ENCODE assay signal across 6 cellular contexts in the genomic region with DNA sequence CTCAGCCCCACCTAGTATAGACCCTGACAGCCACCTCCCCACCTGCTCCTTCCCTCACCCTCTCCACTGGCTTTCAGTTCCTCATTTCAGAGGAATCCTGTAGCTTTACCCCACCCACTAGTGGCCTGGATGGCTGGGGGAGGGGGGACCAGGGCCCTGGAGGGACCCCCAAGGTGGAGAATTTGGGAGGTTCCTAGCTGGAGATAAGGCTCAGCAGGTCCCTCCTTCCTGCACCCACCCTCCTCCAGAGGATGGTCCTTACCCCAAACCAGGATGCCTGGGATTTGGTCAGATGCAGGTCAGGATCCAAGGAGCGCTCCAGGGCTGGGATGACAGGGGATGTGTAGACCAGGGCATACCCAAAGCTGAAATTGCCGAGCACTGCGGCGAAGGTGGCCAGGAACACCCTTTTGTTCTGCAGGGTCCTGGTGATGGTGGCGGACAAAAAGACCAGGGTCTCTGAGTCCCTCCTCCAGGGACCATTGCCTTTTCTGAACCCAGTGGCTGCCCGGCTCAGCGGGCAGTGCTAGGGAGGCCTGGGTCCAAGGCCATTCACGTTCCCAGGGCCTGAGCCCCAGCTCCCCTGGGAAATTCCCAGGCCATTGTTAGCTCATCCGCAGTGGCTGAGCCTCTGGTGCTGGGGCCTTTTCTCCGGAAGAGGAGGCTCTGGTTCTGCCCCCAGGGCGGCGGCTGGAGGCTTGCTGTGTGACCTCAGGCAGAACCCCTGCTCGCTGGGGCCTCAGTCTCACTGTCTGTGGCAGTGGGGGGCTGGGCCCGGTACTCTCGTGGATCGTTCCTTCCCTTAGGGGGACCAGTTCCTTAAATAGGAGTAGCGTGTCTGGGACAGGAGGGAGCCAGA. TPM values are rescaled to one million over a fixed set of nuclear protein-coding genes. Genes with fewer than 3 reads are reported as not detected.
A peak's percentile ranks its signal among the peaks of the same experiment; 100 is the strongest.
DNase-seq lines count a peak whose midpoint lies in the region; ATAC-seq, FAIRE-seq and TF ChIP-seq lines count a peak whose summit lies in the region.

No MANE protein-coding gene starts in this region.

- TF ChIP-seq POLR2A in GM12878 (IDR thresholded peaks at IDR 0.05; ENCODE audit: low read depth, low read length), result no peak

- peaks cover 30% of the 10 kb centered on the region for H3K79me2 ChIP-seq in GM12878 (ENCODE audit: control insufficient read depth, insufficient read depth, low read length)

- peak; percentile 45 for ATAC-seq in HG03439 (IDR thresholded peaks at IDR 0.05; ENCODE audit: unreplicated experiment)
- ATAC-seq in GM12878, result peak; percentile 75

- in situ Hi-C loops in GM12878 (cut with MboI), result no loop called here

- H3K4me3 ChIP-seq in GM12878 (peak overlapping the region; percentile 94), muscle layer of colon (ENCODE audit: low read depth in 1 of 2, low read length in 2 of 2) (peak overlapping the region; percentile 55 to 60)

- 0 out of 4 replicates have a peak, but pooled peaks have one; percentile 16 to 49 for TF ChIP-seq EP300 in GM12878 (IDR thresholded peaks at IDR 0.05; ENCODE audit: borderline replicate concordance in 1 of 2, control insufficient read depth in 1 of 2, low read depth in 2 of 2, low read length in 2 of 2)

- H4K20me1 ChIP-seq in GM12878 (ENCODE audit: control insufficient read depth, insufficient read depth), result peaks cover 3% of the 10 kb centered on the region; the same call in 1 of the 2 replicates

- peaks cover 15% of the 10 kb centered on the region for H3K4me1 ChIP-seq in GM12878 (ENCODE audit: control insufficient read depth, insufficient read depth, low read length)
- H3K4me1 ChIP-seq in muscle layer of colon (ENCODE audit: insufficient read depth, low read length), result peaks cover 8% of the 10 kb centered on the region

- RAD21 ChIA-PET in GM12878 (lab: Charles Lee; ENCODE audit: unreplicated experiment), result interaction anchor here (1.1 to 3.1 kb wide), 8 partner anchors 18 to 334 kb away, joined by 3 to 20 read pairs (median 4); partner anchors contain the start of genes ADAMTS13, CACFD1, SURF1 and SURF2

- peak; percentile 31 for FAIRE-seq in GM12878 (lab: Jason Lieb, UNC)

- no peak for TF ChIP-seq CTCF in GM12878 (IDR thresholded peaks at IDR 0.05 in 2 of 3, conservative IDR thresholded peaks at IDR 0.05 in 1 of 3; ENCODE audit: control insufficient read depth in 2 of 3, extremely low read depth in 1 of 3, insufficient read depth in 1 of 3, low read depth in 3 of 3, low read length in 3 of 3)

- H3K9me3 ChIP-seq in GM12878 (replicated peaks; ENCODE audit: control insufficient read depth, insufficient read depth, low read length), result no peaks in the 10 kb centered on the region; the same call in 2 of the 3 replicates
- no peaks in the 10 kb centered on the region for H3K9me3 ChIP-seq in muscle layer of colon (ENCODE audit: low read length)

- H3K27ac ChIP-seq in GM12878 (ENCODE audit: control insufficient read depth, insufficient read depth) (peak overlapping the region; percentile 83), muscle layer of colon (ENCODE audit: low read depth, low read length) (no peak overlapping the region)

- H3K36me3 ChIP-seq in GM12878 (ENCODE audit: control insufficient read depth in 2 of 2, insufficient read depth in 2 of 2, low read length in 1 of 2) (peaks cover 9 to 18% of the 10 kb centered on the region in 2 experiments; a peak in 3 of 4 replicates), muscle layer of colon (ENCODE audit: insufficient read depth, low read length) (no peaks in the 10 kb centered on the region)

- H3K4me2 ChIP-seq in GM12878 (ENCODE audit: control insufficient read depth, insufficient read depth), result peak overlapping the region; percentile 74

- BruUV-seq in GM12878 (replicated peaks; lab: Mats Ljungman, UMichigan), result no TSS peak

- H2AFZ ChIP-seq in GM12878 (ENCODE audit: control insufficient read depth, low read depth, low read length), result peak overlapping the region; percentile 64

- intact Hi-C loops in GM12878 (cut with micrococcal nuclease; ENCODE audit: unreplicated experiment), result loop anchor here (1.0 to 5.0 kb wide), 3 partner anchors 18 to 131 kb away; partner anchors contain the start of genes MED22, REXO4 and RPL7A

- peak; percentile 62 for DNase-seq in SIG-M5 treated with dmso at 0.1 percent for 504 hours (lab: John Stamatoyannopoulos, UW; ENCODE audit: unreplicated experiment)
- no peak for DNase-seq in SIG-M5 (lab: John Stamatoyannopoulos, UW)
- DNase-seq in GM12878 (ENCODE audit: low read depth, low spot score), result no peak
- DNase-seq in AG08396 (ENCODE audit: low spot score), result no peak

- CTCF ChIA-PET in GM12878 (lab: Yijun Ruan, JAX), result interaction anchor here (0.6 to 3.5 kb wide), 11 partner anchors 18 to 329 kb away, joined by 3 to 17 read pairs (median 3); partner anchors contain the start of gene CACFD1

- no peak for TF ChIP-seq RAD21 in GM12878 (IDR thresholded peaks at IDR 0.05; ENCODE audit: insufficient read depth, low read depth, low read length)

- peak overlapping the region; percentile 74 for H3K9ac ChIP-seq in GM12878 (ENCODE audit: control insufficient read depth, insufficient read depth, low read length)
- peak overlapping the region; percentile 49 for H3K9ac ChIP-seq in muscle layer of colon (ENCODE audit: low read length)

- H3K27me3 ChIP-seq in GM12878 (replicated peaks in 1 of 2; ENCODE audit: control insufficient read depth in 2 of 2, insufficient read depth in 2 of 2, low read length in 1 of 2) (no peaks in the 10 kb centered on the region), muscle layer of colon (ENCODE audit: control insufficient read depth in 1 of 2, insufficient read depth in 2 of 2, low read length in 2 of 2) (no peaks in the 10 kb centered on the region)

- 0% methylated on average over 17 of the region's 17 CpGs for WGBS in GM12878 (ENCODE audit: insufficient coverage, insufficient replicate concordance, low lambda C conversion rate, missing lambda C conversion rate)

- SMC1A ChIA-PET in GM12878 (lab: Charles Lee; ENCODE audit: uncharacterized antibody, unreplicated experiment), result interaction anchor here (0.9 to 1.9 kb wide), 4 partner anchors 9 to 143 kb away, joined by 3 to 9 read pairs (median 3); partner anchors contain the start of gene CACFD1

- POLR2A ChIA-PET in GM12878 (lab: Charles Lee), result interaction anchor here (0.5 to 4.0 kb wide), 10 partner anchors 10 to 448 kb away, joined by 3 to 27 read pairs (median 4); partner anchors contain the start of genes ADAMTS13, CACFD1, GTF3C5 and REXO4

RNA-seq across cellular contexts. Expression of gene SLC2A6, which starts 0.7 kb away (rescaled TPM):
- 74.1 and 77.8 TPM in 2 replicates for total RNA-seq in GM12878 (2013; cell fraction: nucleolus; rRNA removed)
- total RNA-seq in GM12878 (2014; rRNA removed), result 30.4 and 32.4 TPM in 2 replicates
- total RNA-seq in GM12878 (2014; rRNA removed; fragmentation: Illumina TruSeq; extraction: Trizol), result 8.3 and 9.4 TPM in 2 replicates
- 34.1 and 36.4 TPM in 2 replicates for total RNA-seq in GM12878 (2021)
- polyA plus RNA-seq in GM12878 (2011; ENCODE audit: low read depth), result 4.8 TPM
- polyA plus RNA-seq in GM12878 (2011; rRNA removed), result 4.3 and 11.7 TPM in 2 replicates
- 15.7 and 29.5 TPM in 2 replicates for polyA plus RNA-seq in GM12878 (2011; cell fraction: cytosol; rRNA removed)
- polyA plus RNA-seq in GM12878 (2011; cell fraction: nucleus; rRNA removed), result 26.2 and 33.5 TPM in 2 replicates
- 15.2 and 16.5 TPM in 2 replicates for polyA plus RNA-seq in GM12878 (2012)
- polyA plus RNA-seq in GM12878 (2014; fragmentation: Illumina TruSeq; extraction: Trizol), result 4.3 and 6.6 TPM in 2 replicates
- polyA plus RNA-seq in GM12878 (2014; fragmentation: Nextera tagmentation; extraction: Ambion mirVana), result 1 to 10 TPM; 1.1 to 6.1 TPM
- 37.9 and 44.7 TPM in 2 replicates for polyA plus RNA-seq in GM12878 (2014; rRNA removed)
- polyA plus RNA-seq in GM12878 (2016; fragmentation: Nextera tagmentation; extraction: Ambion mirVana), result 10 to 100 TPM; 24.8 to 28.0 TPM
- 11.8 and 29.6 TPM in 2 replicates for polyA minus RNA-seq in GM12878 (2011; rRNA and poly(A)+ RNA removed)
- 13.6 and 14.0 TPM in 2 replicates for polyA minus RNA-seq in GM12878 (2011; cell fraction: cytosol; rRNA and poly(A)+ RNA removed)
- polyA minus RNA-seq in GM12878 (2011; cell fraction: nucleus; rRNA and poly(A)+ RNA removed), result 38.4 and 46.0 TPM in 2 replicates

RNA-seq across cellular contexts. Expression of gene CACFD1, which starts 18.4 kb away (rescaled TPM):
- 8.8 and 9.0 TPM in 2 replicates for total RNA-seq in GM12878 (2013; cell fraction: nucleolus; rRNA removed)
- total RNA-seq in GM12878 (2014; rRNA removed) (1.6 and 2.3 TPM in 2 replicates), GM12878 (2014; rRNA removed; fragmentation: Illumina TruSeq; extraction: Trizol) (0.45 and 0.64 TPM in 2 replicates), GM12878 (2021) (2.7 and 4.0 TPM in 2 replicates)
- polyA plus RNA-seq in GM12878 (2011; ENCODE audit: low read depth), result 0.87 TPM
- polyA plus RNA-seq in GM12878 (2011; rRNA removed) (2.7 and 5.8 TPM in 2 replicates), GM12878 (2014; fragmentation: Illumina TruSeq; extraction: Trizol) (0.14 and 0.35 TPM in 2 replicates), GM12878 (2014; fragmentation: Nextera tagmentation; extraction: Ambion mirVana) (under 1 TPM in 1 of 2 experiments, not detected in 1; 0.09 TPM), GM12878 (2014; rRNA removed) (1.4 and 3.6 TPM in 2 replicates), GM12878 (2016; fragmentation: Nextera tagmentation; extraction: Ambion mirVana) (1 to 10 TPM in 1 of 2 experiments, under 1 TPM in 1; 0.98 to 1.4 TPM)
- polyA plus RNA-seq in GM12878 (2011; cell fraction: cytosol; rRNA removed), result 5.2 and 7.4 TPM in 2 replicates
- polyA plus RNA-seq in GM12878 (2011; cell fraction: nucleus; rRNA removed), result 11.7 and 14.1 TPM in 2 replicates
- polyA plus RNA-seq in GM12878 (2012), result 2.4 and 2.6 TPM in 2 replicates
- polyA minus RNA-seq in GM12878 (2011; rRNA and poly(A)+ RNA removed), result 5.6 and 10.7 TPM in 2 replicates
- 3.0 and 4.4 TPM in 2 replicates for polyA minus RNA-seq in GM12878 (2011; cell fraction: cytosol; rRNA and poly(A)+ RNA removed)
- 11.6 and 16.0 TPM in 2 replicates for polyA minus RNA-seq in GM12878 (2011; cell fraction: nucleus; rRNA and poly(A)+ RNA removed)

RNA-seq across cellular contexts. Expression of gene MYMK, which starts 46.5 kb away (rescaled TPM):
- not detected in 2 replicates for total RNA-seq in GM12878 (2013; cell fraction: nucleolus; rRNA removed)
- total RNA-seq in GM12878 (2014; rRNA removed) (not detected in 2 replicates), GM12878 (2014; rRNA removed; fragmentation: Illumina TruSeq; extraction: Trizol) (not detected in 2 replicates), GM12878 (2021) (not detected in 2 replicates)
- not detected for polyA plus RNA-seq in GM12878 (2011; ENCODE audit: low read depth)
- polyA plus RNA-seq in GM12878 (2011; rRNA removed) (not detected in 2 replicates), GM12878 (2014; fragmentation: Illumina TruSeq; extraction: Trizol) (not detected in 2 replicates), GM12878 (2014; fragmentation: Nextera tagmentation; extraction: Ambion mirVana) (not detected), GM12878 (2014; rRNA removed) (not detected in 2 replicates), GM12878 (2016; fragmentation: Nextera tagmentation; extraction: Ambion mirVana) (not detected)
- polyA plus RNA-seq in GM12878 (2011; cell fraction: cytosol; rRNA removed), result not detected in 2 replicates
- polyA plus RNA-seq in GM12878 (2011; cell fraction: nucleus; rRNA removed), result not detected in 2 replicates
- not detected in 2 replicates for polyA plus RNA-seq in GM12878 (2012)
- polyA minus RNA-seq in GM12878 (2011; rRNA and poly(A)+ RNA removed), result not detected in 2 replicates
- polyA minus RNA-seq in GM12878 (2011; cell fraction: cytosol; rRNA and poly(A)+ RNA removed), result not detected in 2 replicates
- polyA minus RNA-seq in GM12878 (2011; cell fraction: nucleus; rRNA and poly(A)+ RNA removed), result not detected in 2 replicates

RNA-seq across cellular contexts. Expression of gene ADAMTS13, which starts 56.1 kb away (rescaled TPM):
- total RNA-seq in GM12878 (2013; cell fraction: nucleolus; rRNA removed), result 3.1 and 3.2 TPM in 2 replicates
- total RNA-seq in GM12878 (2014; rRNA removed), result 0.28 and 0.33 TPM in 2 replicates
- total RNA-seq in GM12878 (2014; rRNA removed; fragmentation: Illumina TruSeq; extraction: Trizol), result 0.18 and 0.28 TPM in 2 replicates
- 1.2 and 2.0 TPM in 2 replicates for total RNA-seq in GM12878 (2021)
- 1.1 TPM for polyA plus RNA-seq in GM12878 (2011; ENCODE audit: low read depth)
- 0.82 and 1.7 TPM in 2 replicates for polyA plus RNA-seq in GM12878 (2011; rRNA removed)
- polyA plus RNA-seq in GM12878 (2011; cell fraction: cytosol; rRNA removed), result 1.3 and 2.1 TPM in 2 replicates
- polyA plus RNA-seq in GM12878 (2011; cell fraction: nucleus; rRNA removed), result 14.0 and 17.9 TPM in 2 replicates
- 2.4 and 2.6 TPM in 2 replicates for polyA plus RNA-seq in GM12878 (2012)
- 0.22 and 0.28 TPM in 2 replicates for polyA plus RNA-seq in GM12878 (2014; fragmentation: Illumina TruSeq; extraction: Trizol)
- under 1 TPM; 0.08 to 0.15 TPM for polyA plus RNA-seq in GM12878 (2014; fragmentation: Nextera tagmentation; extraction: Ambion mirVana)
- 1.2 and 2.4 TPM in 2 replicates for polyA plus RNA-seq in GM12878 (2014; rRNA removed)
- under 1 TPM; 0.28 to 0.37 TPM for polyA plus RNA-seq in GM12878 (2016; fragmentation: Nextera tagmentation; extraction: Ambion mirVana)
- polyA minus RNA-seq in GM12878 (2011; rRNA and poly(A)+ RNA removed), result 0.88 and 1.5 TPM in 2 replicates
- 0.40 and 0.83 TPM in 2 replicates for polyA minus RNA-seq in GM12878 (2011; cell fraction: cytosol; rRNA and poly(A)+ RNA removed)
- polyA minus RNA-seq in GM12878 (2011; cell fraction: nucleus; rRNA and poly(A)+ RNA removed), result 1.8 and 1.9 TPM in 2 replicates

RNA-seq across cellular contexts. Expression of gene ADAMTSL2, which starts 56.3 kb away (rescaled TPM):
- total RNA-seq in GM12878 (2013; cell fraction: nucleolus; rRNA removed), result not detected in 2 replicates
- total RNA-seq in GM12878 (2014; rRNA removed) (not detected in 2 replicates), GM12878 (2014; rRNA removed; fragmentation: Illumina TruSeq; extraction: Trizol) (not detected in 2 replicates), GM12878 (2021) (0.05 TPM in 1 of 2 replicates, not detected in the other)
- polyA plus RNA-seq in GM12878 (2011; ENCODE audit: low read depth), result not detected
- polyA plus RNA-seq in GM12878 (2011; rRNA removed) (0.07 TPM in 1 of 2 replicates, not detected in the other), GM12878 (2014; fragmentation: Illumina TruSeq; extraction: Trizol) (not detected in 2 replicates), GM12878 (2014; fragmentation: Nextera tagmentation; extraction: Ambion mirVana) (not detected), GM12878 (2014; rRNA removed) (0.04 TPM in 1 of 2 replicates, not detected in the other), GM12878 (2016; fragmentation: Nextera tagmentation; extraction: Ambion mirVana) (not detected)
- polyA plus RNA-seq in GM12878 (2011; cell fraction: cytosol; rRNA removed), result 0.10 and 0.12 TPM in 2 replicates
- polyA plus RNA-seq in GM12878 (2011; cell fraction: nucleus; rRNA removed), result 0.35 and 0.40 TPM in 2 replicates
- 0.10 TPM in 1 of 2 replicates, not detected in the other for polyA plus RNA-seq in GM12878 (2012)
- polyA minus RNA-seq in GM12878 (2011; rRNA and poly(A)+ RNA removed), result 0.21 and 0.22 TPM in 2 replicates
- polyA minus RNA-seq in GM12878 (2011; cell fraction: cytosol; rRNA and poly(A)+ RNA removed), result not detected in 2 replicates
- polyA minus RNA-seq in GM12878 (2011; cell fraction: nucleus; rRNA and poly(A)+ RNA removed), result 0.12 and 0.19 TPM in 2 replicates
